In genomic region chr17:42560246-42560645, GRCh38 we compare ENCODE assay signal across 19 cellular contexts. TPM values are rescaled to one million over a fixed set of nuclear protein-coding genes. Genes with fewer than 3 reads are reported as not detected.
DNase-seq lines count a peak whose midpoint lies in the region; ATAC-seq and TF ChIP-seq lines count a peak whose summit lies in the region.
"Had no signal": no experiment of that assay in that cellular context is flagged by ENCODE, and none has a peak within 500 bp of the region (broad histone marks: within the 10 kb centered on the region; RNA-seq: fewer than 3 reads in every experiment).

No MANE protein-coding gene starts in this region.

- H3K4me1 ChIP-seq in breast epithelium (peaks cover 15% of the 10 kb centered on the region in 2 donors), neural progenitor cell (peaks cover 16% of the 10 kb centered on the region)

- peaks cover 11% of the 10 kb centered on the region for H3K36me3 Mint-ChIP-seq in activated CD4-positive, alpha-beta T cell treated with anti-CD3 and anti-CD28 coated beads for 36 hours (ENCODE audit: low read depth)
- H3K36me3 Mint-ChIP-seq in activated CD4-positive, alpha-beta T cell treated with anti-CD3 and anti-CD28 coated beads, Interleukin-2, amount 10 ng/mL, durations not matched to agents 24 days and 14 days (ENCODE audit: low read depth) = peaks cover 14% of the 10 kb centered on the region
- peaks cover 22% of the 10 kb centered on the region for H3K36me3 Mint-ChIP-seq in HFFc6 (ENCODE audit: low read depth)
- no peaks in the 10 kb centered on the region for H3K36me3 Mint-ChIP-seq in neural progenitor cell

- POLR2A ChIA-PET in activated CD4-positive, alpha-beta T cell treated with anti-CD3 and anti-CD28 coated beads for 36 hours (lab: Charles Lee) = interaction anchor here (0.6 kb wide), 1 partner anchor 375 kb away, joined by 3 read pairs; the partner anchor contains the start of gene HCRT

- peaks cover 20% of the 10 kb centered on the region for H3K79me2 ChIP-seq in neural progenitor cell (ENCODE audit: low read depth)

- H3K9ac ChIP-seq in neural progenitor cell = no peak overlapping the region
- H3K9ac ChIP-seq: KMS-11 had no signal

- no peak for ATAC-seq in activated CD4-positive, alpha-beta T cell treated with anti-CD3 and anti-CD28 coated beads for 36 hours
- no peak for ATAC-seq in HG02885 (IDR thresholded peaks at IDR 0.05; ENCODE audit: poor library complexity, unreplicated experiment)
- ATAC-seq: A549; lower lobe of right lung; stimulated activated naive B cell treated with anti-CD40 and anti-IgM and Interleukin-4, amounts not matched to agents 10 μg/mL and 1 μg/mL and 100 μg/mL, for 72 hours had no signal

- no peak overlapping the region for H3K4me3 ChIP-seq in breast epithelium
- H3K4me3 ChIP-seq in neural progenitor cell = no peak overlapping the region
- H3K4me3 ChIP-seq: A549, lower lobe of right lung had no signal

- no peaks in the 10 kb centered on the region for H3K27me3 Mint-ChIP-seq in activated CD4-positive, alpha-beta T cell treated with anti-CD3 and anti-CD28 coated beads for 36 hours
- no peaks in the 10 kb centered on the region for H3K27me3 Mint-ChIP-seq in activated CD4-positive, alpha-beta T cell treated with anti-CD3 and anti-CD28 coated beads, Interleukin-2, amount 10 ng/mL, durations not matched to agents 24 days and 14 days
- H3K27me3 Mint-ChIP-seq in HFFc6 (ENCODE audit: insufficient read depth) (peaks cover 2% of the 10 kb centered on the region; the same call in 1 of the 2 replicates), neural progenitor cell (ENCODE audit: insufficient read depth, low read depth) (peaks cover 3% of the 10 kb centered on the region)
- H3K27me3 Mint-ChIP-seq: stimulated activated naive B cell treated with anti-CD40 and anti-IgM and Interleukin-4, amounts not matched to agents 10 μg/mL and 1 μg/mL and 100 μg/mL, for 72 hours had no signal

- intact Hi-C loops in activated CD4-positive, alpha-beta T cell treated with anti-CD3 and anti-CD28 coated beads for 36 hours (cut with DNase I, micrococcal nuclease) = loop anchor here in 1 of 2 experiments (10.0 kb wide), 1 partner anchor 615 kb away; the partner anchor contains the start of gene NBR1
- intact Hi-C loops in activated CD4-positive, alpha-beta T cell treated with anti-CD3 and anti-CD28 coated beads, Interleukin-2, amount 10 ng/mL, durations not matched to agents 24 days and 14 days (cut with micrococcal nuclease) = no loop called here
- intact Hi-C loops in breast epithelium (cut with DNase I; ENCODE audit: low total_unique reads) = no loop called here

- peak overlapping the region; percentile 11 for H3K27ac Mint-ChIP-seq in activated CD4-positive, alpha-beta T cell treated with anti-CD3 and anti-CD28 coated beads for 36 hours
- H3K27ac Mint-ChIP-seq in activated CD4-positive, alpha-beta T cell treated with anti-CD3 and anti-CD28 coated beads, Interleukin-2, amount 10 ng/mL, durations not matched to agents 24 days and 14 days = no peak overlapping the region
- H3K27ac Mint-ChIP-seq in HFFc6 = peak overlapping the region; percentile 73
- H3K27ac Mint-ChIP-seq in neural progenitor cell = no peak overlapping the region
- H3K27ac Mint-ChIP-seq: activated naive CD4-positive, alpha-beta T cell treated with anti-CD3 and anti-CD28 coated beads for 36 hours had no signal

- H3K36me3 ChIP-seq in breast epithelium = no peaks in the 10 kb centered on the region
- no peaks in the 10 kb centered on the region for H3K36me3 ChIP-seq in neural progenitor cell

- no peak for DNase-seq in activated CD4-positive, alpha-beta T cell treated with anti-CD3 and anti-CD28 coated beads for 36 hours
- no peak for DNase-seq in activated CD4-positive, alpha-beta T cell treated with anti-CD3 and anti-CD28 coated beads, Interleukin-2, amount 10 ng/mL, durations not matched to agents 24 days and 14 days
- DNase-seq in HFFc6 = no peak
- no peak for DNase-seq in breast epithelium (ENCODE audit: low spot score in 2 of 2)
- no peak for DNase-seq in neural progenitor cell (ENCODE audit: low spot score)
- no peak for DNase-seq in HuH-7 (ENCODE audit: low spot score)
- no peak for DNase-seq in NCI-H2107 treated with DMSO at 0.1 percent for 48 hours (lab: John Stamatoyannopoulos, UW; ENCODE audit: unreplicated experiment)
- DNase-seq: activated naive CD4-positive, alpha-beta T cell treated with anti-CD3 and anti-CD28 coated beads for 36 hours; brain microvascular endothelial cell; dermis blood vessel endothelial cell; DMS79 treated with DMSO at 0.1 percent for 48 hours; lower lobe of right lung; NCI-H1105; RPMI8226; stimulated activated naive B cell treated with anti-CD40 and anti-IgM and Interleukin-4, amounts not matched to agents 10 μg/mL and 1 μg/mL and 100 μg/mL, for 72 hours; trophoblast cell had no signal

- H3K27me3 ChIP-seq in breast epithelium = no peaks in the 10 kb centered on the region
- no peaks in the 10 kb centered on the region for H3K27me3 ChIP-seq in neural progenitor cell
- H3K27me3 ChIP-seq: brain microvascular endothelial cell had no signal

- peaks cover 35% of the 10 kb centered on the region for H3K4me1 Mint-ChIP-seq in activated CD4-positive, alpha-beta T cell treated with anti-CD3 and anti-CD28 coated beads for 36 hours
- peaks cover 25% of the 10 kb centered on the region for H3K4me1 Mint-ChIP-seq in activated CD4-positive, alpha-beta T cell treated with anti-CD3 and anti-CD28 coated beads, Interleukin-2, amount 10 ng/mL, durations not matched to agents 24 days and 14 days
- H3K4me1 Mint-ChIP-seq in HFFc6 (ENCODE audit: low read depth) = peaks cover 43% of the 10 kb centered on the region
- H3K4me1 Mint-ChIP-seq in neural progenitor cell = peaks cover 27% of the 10 kb centered on the region

- no peaks in the 10 kb centered on the region for H3K9me3 Mint-ChIP-seq in activated CD4-positive, alpha-beta T cell treated with anti-CD3 and anti-CD28 coated beads for 36 hours (ENCODE audit: low read depth)
- no peaks in the 10 kb centered on the region for H3K9me3 Mint-ChIP-seq in activated CD4-positive, alpha-beta T cell treated with anti-CD3 and anti-CD28 coated beads, Interleukin-2, amount 10 ng/mL, durations not matched to agents 24 days and 14 days
- H3K9me3 Mint-ChIP-seq in HFFc6 (peaks cover 4% of the 10 kb centered on the region; the same call in 1 of the 2 replicates), neural progenitor cell (no peaks in the 10 kb centered on the region)
- H3K9me3 Mint-ChIP-seq: activated naive CD4-positive, alpha-beta T cell treated with anti-CD3 and anti-CD28 coated beads for 36 hours had no signal

- no peak overlapping the region for H3K4me2 ChIP-seq in neural progenitor cell
- H3K4me2 ChIP-seq: A549, KMS-11 had no signal

- H3K4me3 Mint-ChIP-seq in activated CD4-positive, alpha-beta T cell treated with anti-CD3 and anti-CD28 coated beads for 36 hours = peak overlapping the region; percentile 48
- no peak overlapping the region for H3K4me3 Mint-ChIP-seq in activated CD4-positive, alpha-beta T cell treated with anti-CD3 and anti-CD28 coated beads, Interleukin-2, amount 10 ng/mL, durations not matched to agents 24 days and 14 days
- peak overlapping the region; percentile 73; the same call in 1 of the 2 replicates for H3K4me3 Mint-ChIP-seq in HFFc6
- H3K4me3 Mint-ChIP-seq in neural progenitor cell = peak overlapping the region; percentile 79

- TF ChIP-seq POLR2A in breast epithelium (IDR thresholded peaks at IDR 0.05) = no peak

- TF ChIP-seq CTCF in HFFc6 (IDR thresholded peaks at IDR 0.05) (no peak), breast epithelium (IDR thresholded peaks at IDR 0.05) (no peak), neural progenitor cell (IDR thresholded peaks at IDR 0.05) (no peak)

- H3K9me3 ChIP-seq in breast epithelium (no peaks in the 10 kb centered on the region), neural progenitor cell (ENCODE audit: low read depth) (no peaks in the 10 kb centered on the region)
- H3K9me3 ChIP-seq: A549, lower lobe of right lung had no signal

- H2AFZ ChIP-seq in neural progenitor cell (replicated peaks) = no peak overlapping the region

- peaks cover 23% of the 10 kb centered on the region for H3F3A ChIP-seq in neural progenitor cell (ENCODE audit: low read depth)

- CTCF ChIA-PET in activated CD4-positive, alpha-beta T cell treated with anti-CD3 and anti-CD28 coated beads for 36 hours (lab: Charles Lee) = no interaction called here

- peak overlapping the region; percentile 21 to 65 for H3K27ac ChIP-seq in breast epithelium
- no peak overlapping the region for H3K27ac ChIP-seq in neural progenitor cell
- H3K27ac ChIP-seq: A549, brain microvascular endothelial cell, KMS-11 had no signal

- H4K20me1 ChIP-seq in neural progenitor cell (ENCODE audit: low read depth) = no peaks in the 10 kb centered on the region

RNA-seq across cellular contexts. Expression of gene COASY, which starts 1.7 kb away (rescaled TPM):
- 100 to 1,000 TPM in 1 of 2 experiments, 10 to 100 TPM in 1; 83.3 to 105 TPM for total RNA-seq in activated CD4-positive, alpha-beta T cell treated with anti-CD3 and anti-CD28 coated beads for 36 hours
- total RNA-seq in activated CD4-positive, alpha-beta T cell treated with anti-CD3 and anti-CD28 coated beads, Interleukin-2, amount 10 ng/mL, durations not matched to agents 24 days and 14 days = 97.7 and 109 TPM in 2 replicates
- 10 to 100 TPM; 64.6 to 77.6 (median 71.1) TPM for total RNA-seq in HFFc6 (2021; fragmentation: NEBNext Ultra II Directional; extraction: Animal tissue kit (Norgen Biotek cat#: 25700))
- total RNA-seq in breast epithelium (10 to 100 TPM; 21.4 to 48.1 (median 26.9) TPM), neural progenitor cell (ENCODE audit: low replicate concordance) (6.1 and 21.6 TPM in 2 replicates)

RNA-seq across cellular contexts. Expression of gene MLX, which starts 6.7 kb away (rescaled TPM):
- 10 to 100 TPM; 38.7 to 40.7 TPM for total RNA-seq in activated CD4-positive, alpha-beta T cell treated with anti-CD3 and anti-CD28 coated beads for 36 hours
- 67.8 and 72.6 TPM in 2 replicates for total RNA-seq in activated CD4-positive, alpha-beta T cell treated with anti-CD3 and anti-CD28 coated beads, Interleukin-2, amount 10 ng/mL, durations not matched to agents 24 days and 14 days
- 10 to 100 TPM; 40.7 to 48.3 (median 47.0) TPM for total RNA-seq in HFFc6 (2021; fragmentation: NEBNext Ultra II Directional; extraction: Animal tissue kit (Norgen Biotek cat#: 25700))
- 10 to 100 TPM; 27.2 to 49.8 (median 39.4) TPM for total RNA-seq in breast epithelium
- total RNA-seq in neural progenitor cell (ENCODE audit: low replicate concordance) = 15.8 and 21.3 TPM in 2 replicates

RNA-seq across cellular contexts. Expression of gene HSD17B1, which starts 7.5 kb away (rescaled TPM):
- under 1 TPM; 0.35 to 0.41 TPM for total RNA-seq in activated CD4-positive, alpha-beta T cell treated with anti-CD3 and anti-CD28 coated beads for 36 hours
- total RNA-seq in activated CD4-positive, alpha-beta T cell treated with anti-CD3 and anti-CD28 coated beads, Interleukin-2, amount 10 ng/mL, durations not matched to agents 24 days and 14 days = 0.42 and 0.83 TPM in 2 replicates
- total RNA-seq in HFFc6 (2021; fragmentation: NEBNext Ultra II Directional; extraction: Animal tissue kit (Norgen Biotek cat#: 25700)) = 1 to 10 TPM in 4 of 6 experiments, under 1 TPM in 2; 0.66 to 1.5 (median 1.1) TPM
- total RNA-seq in breast epithelium (1 to 10 TPM; 1.2 to 5.6 (median 1.8) TPM), neural progenitor cell (ENCODE audit: low replicate concordance) (2.2 and 2.6 TPM in 2 replicates)

RNA-seq across cellular contexts. Expression of gene PSMC3IP, which starts 17.3 kb away (rescaled TPM):
- 10 to 100 TPM; 27.0 to 28.9 TPM for total RNA-seq in activated CD4-positive, alpha-beta T cell treated with anti-CD3 and anti-CD28 coated beads for 36 hours
- 29.1 and 31.1 TPM in 2 replicates for total RNA-seq in activated CD4-positive, alpha-beta T cell treated with anti-CD3 and anti-CD28 coated beads, Interleukin-2, amount 10 ng/mL, durations not matched to agents 24 days and 14 days
- 10 to 100 TPM in 5 of 6 experiments, 1 to 10 TPM in 1; 7.3 to 18.2 (median 16.0) TPM for total RNA-seq in HFFc6 (2021; fragmentation: NEBNext Ultra II Directional; extraction: Animal tissue kit (Norgen Biotek cat#: 25700))
- total RNA-seq in breast epithelium = 1 to 10 TPM; 3.3 to 4.2 (median 3.5) TPM
- total RNA-seq in neural progenitor cell (ENCODE audit: low replicate concordance) = 22.8 and 23.7 TPM in 2 replicates

RNA-seq across cellular contexts. Expression of gene NAGLU, which starts 24.2 kb away (rescaled TPM):
- 10 to 100 TPM in 1 of 2 experiments, 1 to 10 TPM in 1; 9.7 to 12.5 TPM for total RNA-seq in activated CD4-positive, alpha-beta T cell treated with anti-CD3 and anti-CD28 coated beads for 36 hours
- 20.4 and 20.7 TPM in 2 replicates for total RNA-seq in activated CD4-positive, alpha-beta T cell treated with anti-CD3 and anti-CD28 coated beads, Interleukin-2, amount 10 ng/mL, durations not matched to agents 24 days and 14 days
- 10 to 100 TPM; 38.7 to 43.1 (median 39.9) TPM for total RNA-seq in HFFc6 (2021; fragmentation: NEBNext Ultra II Directional; extraction: Animal tissue kit (Norgen Biotek cat#: 25700))
- total RNA-seq in breast epithelium (100 to 1,000 TPM in 1 of 3 donors, 10 to 100 TPM in 2; 42.9 to 101 (median 48.4) TPM), neural progenitor cell (ENCODE audit: low replicate concordance) (6.2 and 24.7 TPM in 2 replicates)

Comparison
In these comparisons a context has a peak if more than half of its experiments do, and no peak if none do; other contexts are left out.
1. H3K27ac Mint-ChIP-seq: peak in activated CD4-positive, alpha-beta T cell treated with anti-CD3 and anti-CD28 coated beads for 36 hours (single experiment) and HFFc6 (single experiment); none in activated CD4-positive, alpha-beta T cell treated with anti-CD3 and anti-CD28 coated beads, Interleukin-2, amount 10 ng/mL, durations not matched to agents 24 days and 14 days (single experiment) and neural progenitor cell (single experiment).